8 cellular contexts compared by ENCODE assay signal in the genomic region with DNA sequence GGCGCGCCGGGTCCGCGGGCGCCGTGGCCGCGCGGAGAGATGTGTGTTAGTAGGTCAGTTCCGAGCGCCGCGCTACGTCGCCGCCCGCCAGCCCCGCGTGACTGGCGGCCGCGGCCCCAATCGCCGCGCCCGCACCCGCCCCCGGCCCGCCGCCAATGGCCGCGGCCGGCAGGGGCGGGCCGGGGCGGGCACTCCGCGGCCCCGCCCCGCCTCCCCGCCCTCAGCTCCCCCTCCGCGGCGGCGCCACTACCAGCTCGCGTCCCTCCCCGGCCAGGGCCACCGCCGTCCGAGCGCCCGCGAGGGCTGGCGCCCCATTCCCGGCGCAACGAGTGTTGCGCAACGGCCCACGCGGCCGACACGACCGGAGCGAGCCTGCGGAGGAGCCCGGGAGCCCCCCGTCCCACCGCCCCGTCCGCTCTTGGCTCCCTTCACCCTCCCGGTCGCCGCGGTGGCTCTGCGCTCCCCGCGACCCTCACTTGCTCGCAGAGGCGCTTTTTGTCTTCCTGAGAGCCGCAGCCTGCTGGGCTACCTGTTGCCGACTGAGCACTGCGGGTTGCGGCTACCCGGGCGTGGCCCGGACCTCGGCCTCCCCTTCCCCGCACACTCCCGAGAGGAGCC. TPM values are rescaled to one million over a fixed set of nuclear protein-coding genes. Genes with fewer than 3 reads are reported as not detected.
DNase-seq lines count a peak whose midpoint lies in the region; ATAC-seq and TF ChIP-seq lines count a peak whose summit lies in the region.

A gene with protein sequence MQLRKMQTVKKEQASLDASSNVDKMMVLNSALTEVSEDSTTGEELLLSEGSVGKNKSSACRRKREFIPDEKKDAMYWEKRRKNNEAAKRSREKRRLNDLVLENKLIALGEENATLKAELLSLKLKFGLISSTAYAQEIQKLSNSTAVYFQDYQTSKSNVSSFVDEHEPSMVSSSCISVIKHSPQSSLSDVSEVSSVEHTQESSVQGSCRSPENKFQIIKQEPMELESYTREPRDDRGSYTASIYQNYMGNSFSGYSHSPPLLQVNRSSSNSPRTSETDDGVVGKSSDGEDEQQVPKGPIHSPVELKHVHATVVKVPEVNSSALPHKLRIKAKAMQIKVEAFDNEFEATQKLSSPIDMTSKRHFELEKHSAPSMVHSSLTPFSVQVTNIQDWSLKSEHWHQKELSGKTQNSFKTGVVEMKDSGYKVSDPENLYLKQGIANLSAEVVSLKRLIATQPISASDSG (minus strand): TSS at position 48 of the 618 bp plus-strand sequence. CDS start 13,098 bp downstream, outside the sequence.

- intact Hi-C loops in CD4-positive, alpha-beta T cell (cut with DNase I, micrococcal nuclease): loop anchor here (2.0 to 5.0 kb wide), 3 partner anchors 61 to 1817 kb away; partner anchors contain the start of genes AUH (in 1 of the 2) and GADD45G (in 1 of the 2)

- peaks cover 37% of the 10 kb centered on the region for H3K27me3 ChIP-seq in CD4-positive, alpha-beta T cell (ENCODE audit: control insufficient read depth, insufficient read depth, low read length)
- no peaks in the 10 kb centered on the region for H3K27me3 ChIP-seq in HL-60 (ENCODE audit: insufficient read depth, poor library complexity, severe bottlenecking)
- H3K27me3 ChIP-seq in mucosa of rectum (ENCODE audit: control insufficient read depth in 2 of 2, insufficient read depth in 2 of 2, low read length in 2 of 2): peaks cover 0 to 5% of the 10 kb centered on the region in 2 donors

- no peak for TF ChIP-seq POLR2A in erythroblast (IDR thresholded peaks at IDR 0.05; ENCODE audit: low read length)

- no peak within 1 kb of the TSS for H3K27ac ChIP-seq in CD4-positive, alpha-beta T cell (ENCODE audit: low read depth, low read length)
- H3K27ac ChIP-seq in HL-60 (replicated peaks) (peak within 1 kb of the TSS; percentile 79), mucosa of rectum (ENCODE audit: low read depth in 2 of 2, low read length in 2 of 2) (peak within 1 kb of the TSS; percentile 85 to 93)

- CTCF ChIA-PET in CD4-positive, alpha-beta T cell (lab: Charles Lee): interaction anchor here (1.3 kb wide), 2 partner anchors 9 to 509 kb away, joined by 4 read pairs; no protein-coding TSS in a partner anchor

- POLR2A ChIA-PET in CD4-positive, alpha-beta T cell (lab: Charles Lee): interaction anchor here (0.6 to 1.5 kb wide), 4 partner anchors 9 to 325 kb away, joined by 3 to 4 read pairs (median 4); no protein-coding TSS in a partner anchor

- peaks cover 45% of the 10 kb centered on the region for H3K4me1 Mint-ChIP-seq in CD4-positive, alpha-beta T cell (ENCODE audit: low read depth)
- peaks cover 61% of the 10 kb centered on the region for H3K4me1 Mint-ChIP-seq in activated T-cell treated with anti-CD3 and anti-CD28 coated beads, Interleukin-2, amount 50 U/mL, for 24 hours (ENCODE audit: low read depth)

- H3K4me3 Mint-ChIP-seq in CD4-positive, alpha-beta T cell: peak within 1 kb of the TSS; percentile 96
- peak within 1 kb of the TSS; percentile 97 for H3K4me3 Mint-ChIP-seq in activated T-cell treated with anti-CD3 and anti-CD28 coated beads, Interleukin-2, amount 50 U/mL, for 24 hours

- H3K36me3 ChIP-seq in mucosa of rectum (ENCODE audit: control insufficient read depth in 2 of 2, insufficient read depth in 2 of 2, low read length in 2 of 2): no peaks in the 10 kb centered on the region

- peak; percentile 56 for ATAC-seq in CD4-positive, alpha-beta T cell (ENCODE audit: poor library complexity)
- ATAC-seq in GM19463 (IDR thresholded peaks at IDR 0.05; ENCODE audit: unreplicated experiment): peak; percentile 77

- DNase-seq in CD4-positive, alpha-beta T cell: peak; percentile 22 to 68 (median 46)
- DNase-seq in HL-60 (ENCODE audit: low read depth in 1 of 2, low spot score in 1 of 2): peak; percentile 58 to 70
- peak; percentile 84 for DNase-seq in OCI-M1 (lab: John Stamatoyannopoulos, UW)
- DNase-seq in activated T-cell treated with anti-CD3 and anti-CD28 coated beads, Interleukin-2, amount 50 U/mL, for 24 hours: peak; percentile 83
- DNase-seq in erythroblast (lab: John Stamatoyannopoulos, UW): peak; percentile 87 to 91
- peak; percentile 77 for DNase-seq in stimulated activated CD8-positive, alpha-beta memory T cell treated with anti-CD3 and anti-CD28 coated beads, Interleukin-4, amount 100 ng/mL, for 48 hours

- peak within 1 kb of the TSS; percentile 82 for H3K27ac Mint-ChIP-seq in CD4-positive, alpha-beta T cell
- H3K27ac Mint-ChIP-seq in activated T-cell treated with anti-CD3 and anti-CD28 coated beads, Interleukin-2, amount 50 U/mL, for 24 hours: peak within 1 kb of the TSS; percentile 98

- peaks cover 16% of the 10 kb centered on the region for H3K36me3 Mint-ChIP-seq in CD4-positive, alpha-beta T cell (ENCODE audit: low read depth)
- peaks cover 40% of the 10 kb centered on the region for H3K36me3 Mint-ChIP-seq in activated T-cell treated with anti-CD3 and anti-CD28 coated beads, Interleukin-2, amount 50 U/mL, for 24 hours (ENCODE audit: low read depth)

- H3K9me3 ChIP-seq in CD4-positive, alpha-beta T cell (ENCODE audit: control insufficient read depth, low read length): no peaks in the 10 kb centered on the region
- H3K9me3 ChIP-seq in mucosa of rectum (ENCODE audit: control insufficient read depth in 2 of 2, low read length in 2 of 2): no peaks in the 10 kb centered on the region

- peaks cover 44% of the 10 kb centered on the region for H3K27me3 Mint-ChIP-seq in CD4-positive, alpha-beta T cell
- no peaks in the 10 kb centered on the region for H3K27me3 Mint-ChIP-seq in activated T-cell treated with anti-CD3 and anti-CD28 coated beads, Interleukin-2, amount 50 U/mL, for 24 hours

- TF ChIP-seq CTCF in CD4-positive, alpha-beta T cell (IDR thresholded peaks at IDR 0.05): no peak
- no peak for TF ChIP-seq CTCF in HL-60 (IDR thresholded peaks at IDR 0.05; ENCODE audit: insufficient read depth, low read length)

- H3K9me3 Mint-ChIP-seq in CD4-positive, alpha-beta T cell: no peaks in the 10 kb centered on the region
- H3K9me3 Mint-ChIP-seq in activated T-cell treated with anti-CD3 and anti-CD28 coated beads, Interleukin-2, amount 50 U/mL, for 24 hours: no peaks in the 10 kb centered on the region

- H3K4me3 ChIP-seq in HL-60 (replicated peaks; ENCODE audit: insufficient read depth, low read length): peak within 1 kb of the TSS; percentile 89
- peak within 1 kb of the TSS; percentile 74 to 93 for H3K4me3 ChIP-seq in mucosa of rectum (ENCODE audit: low read length in 2 of 2)

- H3K9ac ChIP-seq in mucosa of rectum (ENCODE audit: low read depth in 1 of 2, low read length in 2 of 2): peak within 1 kb of the TSS; percentile 87 to 99

- peaks cover 24 to 25% of the 10 kb centered on the region in 2 donors for H3K4me1 ChIP-seq in mucosa of rectum (ENCODE audit: control insufficient read depth in 2 of 2, insufficient read depth in 2 of 2, low read length in 2 of 2)

RNA-seq across cellular contexts. Expression of the gene that starts here (rescaled TPM):
- 10 to 100 TPM; 31.0 to 32.4 TPM for total RNA-seq in CD4-positive, alpha-beta T cell
